In genomic region chr2:91748869-91749268, GRCh38 we compare ENCODE assay signal across 20 cellular contexts.
DNase-seq lines count a peak whose midpoint lies in the region; ATAC-seq, FAIRE-seq and TF ChIP-seq lines count a peak whose summit lies in the region.
"Had no signal": no experiment of that assay in that cellular context is flagged by ENCODE, and none has a peak within 500 bp of the region (broad histone marks: within the 10 kb centered on the region; RNA-seq: fewer than 3 reads in every experiment).

No MANE protein-coding gene starts in this region.

- no TSS peak for BruUV-seq in K562 (replicated peaks; lab: Mats Ljungman, UMichigan)

- CTCF ChIA-PET in K562 (lab: Yijun Ruan, JAX; ENCODE audit: low intra/inter-chr PET ratio) = no interaction called here

- POLR2A ChIA-PET in K562 (lab: Yijun Ruan, JAX) = no interaction called here
- POLR2A ChIA-PET in naive thymus-derived CD8-positive, alpha-beta T cell (lab: Charles Lee) = no interaction called here

- TF ChIP-seq EP300 in K562 (IDR thresholded peaks at IDR 0.05; ENCODE audit: low read length) = no peak

- peaks cover 6% of the 10 kb centered on the region for H3K27me3 Mint-ChIP-seq in GM23338 (ENCODE audit: insufficient read depth, low read depth, poor library complexity)
- H3K27me3 Mint-ChIP-seq in naive thymus-derived CD8-positive, alpha-beta T cell = peaks cover 0 to 19% (median 6%) of the 10 kb centered on the region in 5 donors

- H3K27ac ChIP-seq in GM23338 (ENCODE audit: low read depth) = no peak overlapping the region
- no peak overlapping the region for H3K27ac ChIP-seq in K562 (ENCODE audit: extremely low read depth, low read depth, low read length)
- H3K27ac ChIP-seq in thyroid gland = no peak overlapping the region
- H3K27ac ChIP-seq: 22Rv1, esophagus muscularis mucosa had no signal

- in situ Hi-C loops in K562 (cut with MboI) = no loop called here

- DNase-seq in NCI-H748 (lab: John Stamatoyannopoulos, UW; ENCODE audit: unreplicated experiment) (peak; percentile 3), NCI-H748 treated with DMSO at 0.1 percent for 48 hours (lab: John Stamatoyannopoulos, UW) (no peak), GM23338 (ENCODE audit: low spot score) (peak; percentile 20), K562 (ENCODE audit: extremely low read depth in 1 of 4, low spot score in 3 of 4) (no peak), thyroid gland (no peak)
- DNase-seq in naive thymus-derived CD8-positive, alpha-beta T cell = peak in 2 of 10 donors; percentile 3
- DNase-seq: activated gamma-delta T cell, C1 segment of cervical spinal cord, caudate nucleus, DMS53, mammary epithelial cell, NCI-H2029, NCI-H446, small intestine had no signal

- H4K20me1 ChIP-seq in GM23338 (replicated peaks; ENCODE audit: insufficient read depth) (no peaks in the 10 kb centered on the region), K562 (replicated peaks; ENCODE audit: control insufficient read depth, insufficient read depth, low read length) (no peaks in the 10 kb centered on the region)

- H3F3A ChIP-seq in GM23338 (replicated peaks; ENCODE audit: low read depth) = no peaks in the 10 kb centered on the region

- peaks cover 15% of the 10 kb centered on the region; the same call in 1 of the 2 replicates for H3K27me3 ChIP-seq in GM23338 (ENCODE audit: insufficient read depth)
- H3K27me3 ChIP-seq in K562 (ENCODE audit: control insufficient read depth in 2 of 2, insufficient read depth in 2 of 2, low read length in 2 of 2) = peaks cover 0 to 8% of the 10 kb centered on the region in 2 experiments; a peak in 1 of 5 replicates
- H3K27me3 ChIP-seq in thyroid gland = no peaks in the 10 kb centered on the region

- peaks cover 34% of the 10 kb centered on the region for H3K4me1 Mint-ChIP-seq in GM23338
- no peaks in the 10 kb centered on the region for H3K4me1 Mint-ChIP-seq in naive thymus-derived CD8-positive, alpha-beta T cell

- H3K9ac ChIP-seq in K562 (ENCODE audit: insufficient read depth in 1 of 2, low read depth in 2 of 2, low read length in 2 of 2) = no peak overlapping the region

- H3K79me2 ChIP-seq in GM23338 (replicated peaks; ENCODE audit: insufficient read depth) (peaks cover 12% of the 10 kb centered on the region), K562 (ENCODE audit: control insufficient read depth, insufficient read depth, low read length) (no peaks in the 10 kb centered on the region)

- peaks cover 24% of the 10 kb centered on the region for H3K4me1 ChIP-seq in GM23338 (ENCODE audit: insufficient read depth)
- no peaks in the 10 kb centered on the region for H3K4me1 ChIP-seq in K562 (replicated peaks in 1 of 2; ENCODE audit: control insufficient read depth in 2 of 2, insufficient read depth in 2 of 2, low read length in 2 of 2)
- H3K4me1 ChIP-seq in thyroid gland = no peaks in the 10 kb centered on the region
- H3K4me1 ChIP-seq: esophagus muscularis mucosa had no signal

- H3K9me2 ChIP-seq in GM23338 (ENCODE audit: insufficient read depth) = no peaks in the 10 kb centered on the region

- H3K4me3 Mint-ChIP-seq in GM23338 = peak overlapping the region; percentile 75; the same call in 2 of the 3 replicates
- H3K4me3 Mint-ChIP-seq in naive thymus-derived CD8-positive, alpha-beta T cell = no peak overlapping the region
- H3K4me3 Mint-ChIP-seq: T-helper 1 cell treated with Interleukin-12 subunit alpha and Interleukin-12 subunit beta and Interleukin-4 antibody, amounts not matched to agents 30 μg/mL and 1 μg/mL, for 36 hours had no signal

- H3K9me3 ChIP-seq in K562 (replicated peaks; ENCODE audit: control insufficient read depth, insufficient read depth, low read depth, low read length) (no peaks in the 10 kb centered on the region), thyroid gland (no peaks in the 10 kb centered on the region)
- H3K9me3 ChIP-seq: esophagus muscularis mucosa had no signal

- ATAC-seq in GM23338 (peak; percentile 23; the same call in 2 of the 3 replicates), K562 (peak; percentile 40; the same call in 1 of the 3 replicates), HG03469 (IDR thresholded peaks at IDR 0.05; ENCODE audit: unreplicated experiment) (no peak), HG02870 (IDR thresholded peaks at IDR 0.05; ENCODE audit: unreplicated experiment) (no peak)
- peak; percentile 57 to 88 for ATAC-seq in naive thymus-derived CD8-positive, alpha-beta T cell

- TF ChIP-seq RAD21 in K562 (CRISPR knock-in tag; conservative IDR thresholded peaks at IDR 0.05 in 1 of 2, IDR thresholded peaks at IDR 0.05 in 1 of 2) = no peak

- H3K4me3 ChIP-seq in GM23338 (peak overlapping the region; percentile 67), K562 (no peak overlapping the region), thyroid gland (replicated peaks in 1 of 3) (no peak overlapping the region)
- H3K4me3 ChIP-seq: esophagus muscularis mucosa had no signal

- no peak overlapping the region for H3K27ac Mint-ChIP-seq in GM23338
- H3K27ac Mint-ChIP-seq in naive thymus-derived CD8-positive, alpha-beta T cell = no peak overlapping the region
- H3K27ac Mint-ChIP-seq: progenitor cell of endocrine pancreas; T-helper 1 cell treated with Interleukin-12 subunit alpha and Interleukin-12 subunit beta and Interleukin-4 antibody, amounts not matched to agents 30 μg/mL and 1 μg/mL, for 36 hours had no signal

- TF ChIP-seq POLR2A in K562 (conservative IDR thresholded peaks at IDR 0.05) (no peak), thyroid gland (IDR thresholded peaks at IDR 0.05) (no peak)

- WGBS in K562 (ENCODE audit: insufficient coverage, low coverage, missing lambda C conversion rate) = 12% methylated on average over 15 of the region's 56 CpGs
- 33 to 53% methylated on average over 15 to 29 of the region's 56 CpGs for WGBS in thyroid gland, 2 donors

- H2AFZ ChIP-seq in GM23338 (no peak overlapping the region), K562 (ENCODE audit: low read depth, low read length) (no peak overlapping the region)

- peak overlapping the region; percentile 80 for H3K4me2 ChIP-seq in GM23338
- no peak overlapping the region for H3K4me2 ChIP-seq in K562 (ENCODE audit: insufficient read depth, low read length)

- FAIRE-seq in K562 (lab: Jason Lieb, UNC) = no peak
- FAIRE-seq: small intestine had no signal

- intact Hi-C loops in K562 (cut with micrococcal nuclease) = no loop called here
- intact Hi-C loops in thyroid gland (cut with DNase I) = no loop called here

- TF ChIP-seq CTCF in GM23338 (conservative IDR thresholded peaks at IDR 0.05; ENCODE audit: low read depth in 2 of 2) (no peak), K562 (IDR thresholded peaks at IDR 0.05 in 2 of 3, conservative IDR thresholded peaks at IDR 0.05 in 1 of 3; ENCODE audit: insufficient read depth in 2 of 3, low read depth in 1 of 3, low read length in 3 of 3) (no peak), thyroid gland (IDR thresholded peaks at IDR 0.05) (no peak)

- H3K36me3 Mint-ChIP-seq in GM23338 (ENCODE audit: low read depth) = peaks cover 5% of the 10 kb centered on the region; the same call in 1 of the 3 replicates
- H3K36me3 Mint-ChIP-seq in naive thymus-derived CD8-positive, alpha-beta T cell = peaks cover 0 to 5% (median 4%) of the 10 kb centered on the region in 3 donors

- H3K9me3 Mint-ChIP-seq in GM23338 = peaks cover 7% of the 10 kb centered on the region; the same call in 1 of the 3 replicates
- H3K9me3 Mint-ChIP-seq in naive thymus-derived CD8-positive, alpha-beta T cell = peaks cover 0 to 17% (median 2%) of the 10 kb centered on the region in 9 donors
- H3K9me3 Mint-ChIP-seq: T-helper 1 cell treated with Interleukin-12 subunit alpha and Interleukin-12 subunit beta and Interleukin-4 antibody, amounts not matched to agents 30 μg/mL and 1 μg/mL, for 36 hours had no signal

- no peaks in the 10 kb centered on the region for H3K9me1 ChIP-seq in K562 (ENCODE audit: control insufficient read depth, insufficient read depth, low read length)

- H3K36me3 ChIP-seq in GM23338 (ENCODE audit: insufficient read depth) = no peaks in the 10 kb centered on the region
- H3K36me3 ChIP-seq in K562 (ENCODE audit: control insufficient read depth, insufficient read depth, low read length) = no peaks in the 10 kb centered on the region
- no peaks in the 10 kb centered on the region for H3K36me3 ChIP-seq in thyroid gland
- H3K36me3 ChIP-seq: esophagus muscularis mucosa had no signal

TF ChIP-seq in GM23338, 12 proteins besides CTCF, POLR2A, EP300 and RAD21 (continues in another document):
- TF ChIP-seq EZH2phosphoT487 (IDR thresholded peaks at IDR 0.05; ENCODE audit: unreplicated experiment) = no peak
- TF ChIP-seq, protein P1, sequence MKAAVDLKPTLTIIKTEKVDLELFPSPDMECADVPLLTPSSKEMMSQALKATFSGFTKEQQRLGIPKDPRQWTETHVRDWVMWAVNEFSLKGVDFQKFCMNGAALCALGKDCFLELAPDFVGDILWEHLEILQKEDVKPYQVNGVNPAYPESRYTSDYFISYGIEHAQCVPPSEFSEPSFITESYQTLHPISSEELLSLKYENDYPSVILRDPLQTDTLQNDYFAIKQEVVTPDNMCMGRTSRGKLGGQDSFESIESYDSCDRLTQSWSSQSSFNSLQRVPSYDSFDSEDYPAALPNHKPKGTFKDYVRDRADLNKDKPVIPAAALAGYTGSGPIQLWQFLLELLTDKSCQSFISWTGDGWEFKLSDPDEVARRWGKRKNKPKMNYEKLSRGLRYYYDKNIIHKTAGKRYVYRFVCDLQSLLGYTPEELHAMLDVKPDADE (IDR thresholded peaks at IDR 0.05) = no peak
- TF ChIP-seq ZNF331 (CRISPR knock-in tag; IDR thresholded peaks at IDR 0.05; ENCODE audit: low read depth) = no peak
- TF ChIP-seq POLR2AphosphoS5 (IDR thresholded peaks at IDR 0.05; ENCODE audit: low read depth) = no peak
- TF ChIP-seq JUNB (IDR thresholded peaks at IDR 0.05; ENCODE audit: unreplicated experiment) = no peak

TF ChIP-seq in K562, 482 proteins besides CTCF, POLR2A, EP300 and RAD21:
- TF ChIP-seq ZNF436 (CRISPR knock-in tag; IDR thresholded peaks at IDR 0.05) (no peak), ZNF583 (CRISPR knock-in tag; IDR thresholded peaks at IDR 0.05) (no peak), MECOM (CRISPR knock-in tag; IDR thresholded peaks at IDR 0.05) (no peak), RBM22 (IDR thresholded peaks at IDR 0.05; ENCODE audit: low read depth, low read length, poor library complexity, severe bottlenecking) (no peak), ZNF75A (CRISPR knock-in tag; IDR thresholded peaks at IDR 0.05) (no peak), FOXJ2 (tag; IDR thresholded peaks at IDR 0.05) (no peak), NR2C1 (IDR thresholded peaks at IDR 0.05) (no peak), NR2C1 (tag; IDR thresholded peaks at IDR 0.05) (no peak), RBM17 (IDR thresholded peaks at IDR 0.05; ENCODE audit: borderline replicate concordance, low read depth, low read length) (no peak)

Comparison
In these comparisons a context has a peak if more than half of its experiments do, and no peak if none do; other contexts are left out.
1. DNase-seq: peak in NCI-H748 (single experiment) and GM23338 (single experiment); none in NCI-H748 treated with DMSO at 0.1 percent for 48 hours (single experiment), K562 (0 of 4) and thyroid gland (0 of 2).
2. ATAC-seq: peak in GM23338 (single experiment), K562 (single experiment) and naive thymus-derived CD8-positive, alpha-beta T cell (2 of 2); none in HG03469 (single experiment) and HG02870 (single experiment).